In genomic region chr3:171461087-171461917, GRCh38 we compare ENCODE assay signal across 1 cellular context.
TF ChIP-seq lines count a peak whose summit lies in the region.

No MANE protein-coding gene starts in this region.

TF ChIP-seq in K562, 482 proteins besides CTCF, POLR2A, EP300 and RAD21 (continued from another document):
- TF ChIP-seq NKRF (IDR thresholded peaks at IDR 0.05; ENCODE audit: borderline replicate concordance) (no peak), PHF8 (IDR thresholded peaks at IDR 0.05; ENCODE audit: borderline replicate concordance, low read length) (peak; percentile 5; the same call in 1 of the 2 replicates), CHD1 (IDR thresholded peaks at IDR 0.05; ENCODE audit: low read length) (peak; percentile 39), ATF3 (IDR thresholded peaks at IDR 0.05) (peak; percentile 68), ATF3 (CRISPR knock-in tag; conservative IDR thresholded peaks at IDR 0.05) (no peak), E2F6 (IDR thresholded peaks at IDR 0.05; ENCODE audit: borderline replicate concordance in 1 of 2, extremely low read depth in 1 of 2, insufficient read depth in 1 of 2, insufficient read length in 1 of 2, low read depth in 1 of 2, low read length in 1 of 2, poor library complexity in 1 of 2, severe bottlenecking in 1 of 2) (peak in 1 of 2 experiments; percentile 46), NFE2 (IDR thresholded peaks at IDR 0.05; ENCODE audit: low read depth) (0 out of 2 replicates have a peak, but pooled peaks have one; percentile 31), TARDBP (IDR thresholded peaks at IDR 0.05) (0 out of 2 replicates have a peak, but pooled peaks have one; percentile 72), HDAC2 (IDR thresholded peaks at IDR 0.05) (0 out of 2 replicates have a peak, but pooled peaks have one; percentile 12), MEF2A (IDR thresholded peaks at IDR 0.05; ENCODE audit: control insufficient read depth, low read depth, low read length) (no peak), NRF1 (conservative IDR thresholded peaks at IDR 0.05 in 1 of 2, IDR thresholded peaks at IDR 0.05 in 1 of 2) (peak in 1 of 2 experiments; percentile 9; a peak in 2 of 4 replicates), CEBPB (tag; IDR thresholded peaks at IDR 0.05) (peak; percentile 71), CLOCK (CRISPR knock-in tag; IDR thresholded peaks at IDR 0.05; ENCODE audit: borderline replicate concordance) (no peak), ZNF584 (CRISPR knock-in tag; IDR thresholded peaks at IDR 0.05; ENCODE audit: low read depth) (no peak), KAT7 (CRISPR knock-in tag; IDR thresholded peaks at IDR 0.05; ENCODE audit: borderline replicate concordance) (0 out of 2 replicates have a peak, but pooled peaks have one; percentile 62), NFYB (IDR thresholded peaks at IDR 0.05; ENCODE audit: extremely low read depth, insufficient read length) (no peak), POLR2H (tag; IDR thresholded peaks at IDR 0.05; ENCODE audit: low read depth) (no peak), BACH1 (tag; IDR thresholded peaks at IDR 0.05) (0 out of 2 replicates have a peak, but pooled peaks have one; percentile 62), GABPB1 (CRISPR knock-in tag; IDR thresholded peaks at IDR 0.05) (no peak), HINFP (tag; conservative IDR thresholded peaks at IDR 0.05; ENCODE audit: low read depth) (no peak), MLLT1 (IDR thresholded peaks at IDR 0.05) (peak in 1 of 2 experiments; percentile 7; a peak in 2 of 4 replicates), BHLHE40 (IDR thresholded peaks at IDR 0.05; ENCODE audit: low read length) (peak; percentile 47; the same call in 1 of the 2 replicates), RBBP5 (IDR thresholded peaks at IDR 0.05; ENCODE audit: borderline replicate concordance, insufficient read depth, low read length, poor library complexity, severe bottlenecking) (peak; percentile 7), FOSL1 (tag; conservative IDR thresholded peaks at IDR 0.05) (peak; percentile 27; the same call in 1 of the 2 replicates), KDM5B (IDR thresholded peaks at IDR 0.05; ENCODE audit: insufficient replicate concordance, low read depth, low read length) (peak; percentile 65), NFRKB (IDR thresholded peaks at IDR 0.05; ENCODE audit: low read depth) (0 out of 2 replicates have a peak, but pooled peaks have one; percentile 74), TEAD2 (tag; IDR thresholded peaks at IDR 0.05) (0 out of 2 replicates have a peak, but pooled peaks have one; percentile 25), ZNF24 (IDR thresholded peaks at IDR 0.05) (peak; percentile 97), ZNF395 (CRISPR knock-in tag; IDR thresholded peaks at IDR 0.05) (no peak), C11orf30 (IDR thresholded peaks at IDR 0.05; ENCODE audit: low read depth) (peak; percentile 45; the same call in 1 of the 2 replicates), BRD9 (IDR thresholded peaks at IDR 0.05; ENCODE audit: low read depth, partially characterized antibody) (peak; percentile 10), HNRNPLL (IDR thresholded peaks at IDR 0.05; ENCODE audit: low read depth, low read length, poor library complexity, severe bottlenecking) (peak; percentile 2), HDAC1 (IDR thresholded peaks at IDR 0.05) (0 out of 4 replicates have a peak, but pooled peaks of 1 of the 2 experiments have one; percentile 12), JUND (IDR thresholded peaks at IDR 0.05; ENCODE audit: borderline replicate concordance, low read depth, low read length) (no peak), JUND (tag; IDR thresholded peaks at IDR 0.05; ENCODE audit: borderline replicate concordance, low read depth, low read length) (0 out of 3 replicates have a peak, but pooled peaks have one; percentile 8), CBX3 (IDR thresholded peaks at IDR 0.05; ENCODE audit: borderline replicate concordance in 1 of 2, low read length in 2 of 2) (0 out of 3 replicates have a peak, but pooled peaks of 1 of the 2 experiments have one; percentile 29), CTBP1 (IDR thresholded peaks at IDR 0.05; ENCODE audit: borderline replicate concordance) (peak; percentile 37; the same call in 1 of the 2 replicates), ELK1 (CRISPR knock-in tag; IDR thresholded peaks at IDR 0.05) (no peak), ETV6 (IDR thresholded peaks at IDR 0.05; ENCODE audit: borderline replicate concordance in 1 of 2, low read depth in 2 of 2, low read length in 1 of 2) (no peak), ETV6 (CRISPR knock-in tag; IDR thresholded peaks at IDR 0.05; ENCODE audit: borderline replicate concordance) (no peak), RB1 (IDR thresholded peaks at IDR 0.05; ENCODE audit: low read depth) (peak; percentile 23; the same call in 1 of the 2 replicates), GABPA (tag; conservative IDR thresholded peaks at IDR 0.05; ENCODE audit: low read depth) (peak; percentile 5; the same call in 1 of the 2 replicates), TBP (optimal IDR thresholded peaks at IDR 0.05; ENCODE audit: low read depth, low read length) (peak; percentile 4), MTA1 (IDR thresholded peaks at IDR 0.05; ENCODE audit: borderline replicate concordance) (no peak), SIX5 (IDR thresholded peaks at IDR 0.05; ENCODE audit: borderline replicate concordance in 1 of 2, insufficient read depth in 1 of 2, low read depth in 1 of 2, low read length in 2 of 2) (no peak)
